In genomic region chr12:103530352-103530751, GRCh38 we compare ENCODE assay signal across 1 cellular context.
A peak's percentile ranks its signal among the peaks of the same experiment; 100 is the strongest.
TF ChIP-seq lines count a peak whose summit lies in the region.

No MANE protein-coding gene starts in this region.

TF ChIP-seq in GM12878, 131 proteins besides CTCF, POLR2A, EP300 and RAD21 (continued from another document and continues in another):
- no peak for TF ChIP-seq E2F4 (IDR thresholded peaks at IDR 0.05; ENCODE audit: low read depth, low read length)
- TF ChIP-seq TAF1 (IDR thresholded peaks at IDR 0.05; ENCODE audit: borderline replicate concordance, low read depth, low read length), result no peak
- no peak for TF ChIP-seq USF1 (IDR thresholded peaks at IDR 0.05; ENCODE audit: borderline replicate concordance, extremely low read length, insufficient read depth, low read depth, low read length)
- peak in 1 of 2 experiments; percentile 60; a peak in 1 of 4 replicates for TF ChIP-seq ETV6 (conservative IDR thresholded peaks at IDR 0.05 in 1 of 2, IDR thresholded peaks at IDR 0.05 in 1 of 2; ENCODE audit: borderline replicate concordance in 1 of 2, low read depth in 1 of 2)
- TF ChIP-seq CHD4 (IDR thresholded peaks at IDR 0.05), result no peak
- TF ChIP-seq ZNF687 (IDR thresholded peaks at IDR 0.05), result peak; percentile 50; the same call in 1 of the 2 replicates
- no peak for TF ChIP-seq HDAC2 (IDR thresholded peaks at IDR 0.05)
- no peak for TF ChIP-seq SREBF2 (IDR thresholded peaks at IDR 0.05; ENCODE audit: low read length)
- no peak for TF ChIP-seq NBN (IDR thresholded peaks at IDR 0.05)
- 0 out of 2 replicates have a peak, but pooled peaks have one; percentile 47 for TF ChIP-seq RELB (IDR thresholded peaks at IDR 0.05; ENCODE audit: low read depth)
- no peak for TF ChIP-seq DPF2 (IDR thresholded peaks at IDR 0.05)
- 0 out of 2 replicates have a peak, but pooled peaks have one; percentile 38 for TF ChIP-seq ZBED1 (IDR thresholded peaks at IDR 0.05; ENCODE audit: borderline replicate concordance)
- peak; percentile 48 to 56; a peak in 2 of 4 replicates for TF ChIP-seq IKZF2 (IDR thresholded peaks at IDR 0.05)
- no peak for TF ChIP-seq SUZ12 (IDR thresholded peaks at IDR 0.05; ENCODE audit: unreplicated experiment)
- no peak for TF ChIP-seq KAT2A (conservative IDR thresholded peaks at IDR 0.05; ENCODE audit: control insufficient read depth, low read depth, low read length)
- TF ChIP-seq HDGF (IDR thresholded peaks at IDR 0.05), result no peak
- TF ChIP-seq CHD1 (IDR thresholded peaks at IDR 0.05; ENCODE audit: low read depth, low read length), result no peak
- TF ChIP-seq SIN3A (IDR thresholded peaks at IDR 0.05; ENCODE audit: low read depth, low read length), result no peak
- TF ChIP-seq POLR2AphosphoS5 (IDR thresholded peaks at IDR 0.05; ENCODE audit: low read length), result no peak
- no peak for TF ChIP-seq HDAC6 (IDR thresholded peaks at IDR 0.05; ENCODE audit: unreplicated experiment)
- TF ChIP-seq ZNF217 (IDR thresholded peaks at IDR 0.05), result no peak
- TF ChIP-seq SPI1 (IDR thresholded peaks at IDR 0.05; ENCODE audit: borderline replicate concordance, insufficient read depth, low read depth, low read length), result no peak
- no peak for TF ChIP-seq ZNF24 (IDR thresholded peaks at IDR 0.05)
- no peak for TF ChIP-seq GABPA (IDR thresholded peaks at IDR 0.05; ENCODE audit: low read depth)
- no peak for TF ChIP-seq ZNF592 (IDR thresholded peaks at IDR 0.05)
- peak; percentile 63; the same call in 1 of the 2 replicates for TF ChIP-seq EED (IDR thresholded peaks at IDR 0.05; ENCODE audit: low read depth)
- TF ChIP-seq LARP7 (IDR thresholded peaks at IDR 0.05), result no peak
- no peak for TF ChIP-seq ATF7 (IDR thresholded peaks at IDR 0.05; ENCODE audit: low read depth)
- no peak for TF ChIP-seq SIX5 (IDR thresholded peaks at IDR 0.05; ENCODE audit: low read depth, low read length, severe bottlenecking)
- TF ChIP-seq MYB (IDR thresholded peaks at IDR 0.05; ENCODE audit: borderline replicate concordance, low read depth, low read length), result no peak
- no peak for TF ChIP-seq E2F8 (IDR thresholded peaks at IDR 0.05; ENCODE audit: low read depth, partially characterized antibody)
- no peak for TF ChIP-seq JUND (IDR thresholded peaks at IDR 0.05; ENCODE audit: low read depth, low read length)
- no peak for TF ChIP-seq PML (IDR thresholded peaks at IDR 0.05; ENCODE audit: low read length)
- no peak for TF ChIP-seq EGR1 (IDR thresholded peaks at IDR 0.05; ENCODE audit: borderline replicate concordance in 1 of 2, low read depth in 2 of 2, low read length in 2 of 2)
- TF ChIP-seq FOXM1 (IDR thresholded peaks at IDR 0.05; ENCODE audit: low read depth, low read length), result peak; percentile 32; the same call in 1 of the 2 replicates
- TF ChIP-seq ESRRA (IDR thresholded peaks at IDR 0.05; ENCODE audit: low read length), result no peak
- TF ChIP-seq NRF1 (conservative IDR thresholded peaks at IDR 0.05; ENCODE audit: low read depth, low read length), result no peak
- no peak for TF ChIP-seq TBL1XR1 (IDR thresholded peaks at IDR 0.05; ENCODE audit: low read depth, low read length)
- no peak for TF ChIP-seq GATAD2B (conservative IDR thresholded peaks at IDR 0.05; ENCODE audit: low read depth)
- no peak for TF ChIP-seq PBX3 (IDR thresholded peaks at IDR 0.05; ENCODE audit: insufficient replicate concordance, low read depth, low read length)
- no peak for TF ChIP-seq BHLHE40 (IDR thresholded peaks at IDR 0.05; ENCODE audit: borderline replicate concordance in 1 of 2, low read depth in 2 of 2, low read length in 1 of 2)
- no peak for TF ChIP-seq BCL11A (IDR thresholded peaks at IDR 0.05; ENCODE audit: low read depth, low read length)
- TF ChIP-seq SMARCA5 (IDR thresholded peaks at IDR 0.05), result no peak
- no peak for TF ChIP-seq MEF2A (IDR thresholded peaks at IDR 0.05; ENCODE audit: insufficient read depth, low read depth, low read length)
- TF ChIP-seq FOS (IDR thresholded peaks at IDR 0.05; ENCODE audit: borderline replicate concordance, extremely low read depth, insufficient read length), result no peak
- TF ChIP-seq PRDM15 (CRISPR knock-in tag; IDR thresholded peaks at IDR 0.05), result no peak
- peak; percentile 33; the same call in 1 of the 2 replicates for TF ChIP-seq RUNX3 (IDR thresholded peaks at IDR 0.05; ENCODE audit: low read length)
- no peak for TF ChIP-seq YY1 (IDR thresholded peaks at IDR 0.05; ENCODE audit: low read depth, low read length)
- TF ChIP-seq SMAD5 (IDR thresholded peaks at IDR 0.05; ENCODE audit: low read depth), result no peak
